Comparison of ENCODE assay signal across 21 cellular contexts in genomic region chr14:80844872-80845271, GRCh38.
DNase-seq lines count a peak whose midpoint lies in the region; ATAC-seq, FAIRE-seq and TF ChIP-seq lines count a peak whose summit lies in the region.
"Had no signal": no experiment of that assay in that cellular context is flagged by ENCODE, and none has a peak within 500 bp of the region (broad histone marks: within the 10 kb centered on the region; RNA-seq: fewer than 3 reads in every experiment).

No MANE protein-coding gene starts in this region.

- FAIRE-seq in GM19239 (lab: Jason Lieb, UNC): no peak
- FAIRE-seq: GM12892, RCC 7860 had no signal

- no peaks in the 10 kb centered on the region for H3K9me3 Mint-ChIP-seq in GM23338
- H3K9me3 Mint-ChIP-seq: CD8-positive, alpha-beta T cell had no signal

- no peak for DNase-seq in GM23338 (ENCODE audit: low spot score)
- no peak for DNase-seq in T-helper 17 cell
- peak; percentile 11 for DNase-seq in iris pigment epithelial cell (ENCODE audit: low read depth)
- DNase-seq in retinal pigment epithelial cell (ENCODE audit: low read depth): peak; percentile 13
- DNase-seq in GM19239 (ENCODE audit: insufficient read length, low spot score): no peak
- DNase-seq in stimulated activated CD4-positive, alpha-beta T cell treated with anti-CD3 and anti-CD28 coated beads, Interleukin-12 subunit alpha, Interleukin-12 subunit beta, amount 100 ng/mL, for 4 hours: no peak
- DNase-seq in NCI-H226: no peak
- DNase-seq: CD8-positive, alpha-beta T cell; DMS53; KBM-7; NCI-H1105 treated with DMSO at 0.1 percent for 48 hours; NCI-H1694; NCI-H2081 treated with DMSO at 0.1 percent for 48 hours; NCI-H748 treated with DMSO at 0.1 percent for 48 hours; NK-92 treated with Interleukin-12 subunit alpha and Interleukin-12 subunit beta, amount 100 ng/mL, for 24 hours; Right ventricle myocardium superior had no signal

- H3K4me2 ChIP-seq in GM23338: no peak overlapping the region
- H3K4me2 ChIP-seq: BLaER1 treated with 17β-estradiol and CSF1 and Interleukin-3, amounts not matched to agents 10 nM and 100 nM had no signal

- H3K36me3 Mint-ChIP-seq in GM23338 (ENCODE audit: low read depth): no peaks in the 10 kb centered on the region
- H3K36me3 Mint-ChIP-seq in T-helper 17 cell (ENCODE audit: low read depth): peaks cover 1% of the 10 kb centered on the region
- H3K36me3 Mint-ChIP-seq: CD8-positive, alpha-beta T cell had no signal

- H3K27me3 Mint-ChIP-seq in GM23338 (ENCODE audit: insufficient read depth, low read depth, poor library complexity) (no peaks in the 10 kb centered on the region), T-helper 17 cell (no peaks in the 10 kb centered on the region)

- H3K27me3 ChIP-seq in GM23338 (ENCODE audit: insufficient read depth): no peaks in the 10 kb centered on the region
- H3K27me3 ChIP-seq: BLaER1 treated with 17β-estradiol and CSF1 and Interleukin-3, amounts not matched to agents 10 nM and 100 nM had no signal

- no peaks in the 10 kb centered on the region for H3K79me2 ChIP-seq in GM23338 (replicated peaks; ENCODE audit: insufficient read depth)

- H3K4me3 Mint-ChIP-seq in GM23338: no peak overlapping the region
- H3K4me3 Mint-ChIP-seq in T-helper 17 cell: no peak overlapping the region
- H3K4me3 Mint-ChIP-seq: CD8-positive, alpha-beta T cell had no signal

- peaks cover 2% of the 10 kb centered on the region; the same call in 1 of the 3 replicates for H3K4me1 Mint-ChIP-seq in GM23338
- H3K4me1 Mint-ChIP-seq in T-helper 17 cell: peaks cover 2% of the 10 kb centered on the region

- no peaks in the 10 kb centered on the region for H3K4me1 ChIP-seq in GM23338 (ENCODE audit: insufficient read depth)
- H3K4me1 ChIP-seq: BLaER1 treated with 17β-estradiol and CSF1 and Interleukin-3, amounts not matched to agents 10 nM and 100 nM had no signal

- ATAC-seq in GM23338 (no peak), T-helper 17 cell (no peak)
- ATAC-seq: CD8-positive, alpha-beta T cell had no signal

- H3K4me3 ChIP-seq in GM23338 (no peak overlapping the region), retinal pigment epithelial cell (ENCODE audit: low read length) (no peak overlapping the region)
- H3K4me3 ChIP-seq: BLaER1 treated with 17β-estradiol and CSF1 and Interleukin-3, amounts not matched to agents 10 nM and 100 nM; HAP-1; SK-N-MC had no signal

- no peak overlapping the region for H3K27ac ChIP-seq in GM23338 (ENCODE audit: low read depth)
- H3K27ac ChIP-seq: BLaER1 treated with 17β-estradiol and CSF1 and Interleukin-3, amounts not matched to agents 10 nM and 100 nM; SK-N-MC had no signal

- H3K9me2 ChIP-seq in GM23338 (ENCODE audit: insufficient read depth): no peaks in the 10 kb centered on the region

- H3K27ac Mint-ChIP-seq in GM23338 (peak overlapping the region; percentile 89), T-helper 17 cell (peak overlapping the region; percentile 24)
- H3K27ac Mint-ChIP-seq: CD8-positive, alpha-beta T cell had no signal

- H2AFZ ChIP-seq in GM23338: no peak overlapping the region

- H3F3A ChIP-seq in GM23338 (replicated peaks; ENCODE audit: low read depth): no peaks in the 10 kb centered on the region

- TF ChIP-seq CTCF in GM23338 (conservative IDR thresholded peaks at IDR 0.05; ENCODE audit: low read depth in 2 of 2) (no peak), retinal pigment epithelial cell (conservative IDR thresholded peaks at IDR 0.05; ENCODE audit: low read depth, low read length) (no peak)

- no peaks in the 10 kb centered on the region for H3K36me3 ChIP-seq in GM23338 (ENCODE audit: insufficient read depth)
- H3K36me3 ChIP-seq: HAP-1 had no signal

- no peaks in the 10 kb centered on the region for H3K9me3 ChIP-seq in T-helper 17 cell (ENCODE audit: control insufficient read depth, low read length, poor library complexity, severe bottlenecking)
- H3K9me3 ChIP-seq: BLaER1 treated with 17β-estradiol and CSF1 and Interleukin-3, amounts not matched to agents 10 nM and 100 nM; HAP-1 had no signal

- no peaks in the 10 kb centered on the region for H4K20me1 ChIP-seq in GM23338 (replicated peaks; ENCODE audit: insufficient read depth)
- H4K20me1 ChIP-seq: BLaER1 treated with 17β-estradiol and CSF1 and Interleukin-3, amounts not matched to agents 10 nM and 100 nM had no signal

TF ChIP-seq in GM23338, 12 proteins besides CTCF, POLR2A, EP300 and RAD21 (continues in another document):
- no peak for TF ChIP-seq NANOG (IDR thresholded peaks at IDR 0.05; ENCODE audit: borderline replicate concordance)
- TF ChIP-seq, protein P1, sequence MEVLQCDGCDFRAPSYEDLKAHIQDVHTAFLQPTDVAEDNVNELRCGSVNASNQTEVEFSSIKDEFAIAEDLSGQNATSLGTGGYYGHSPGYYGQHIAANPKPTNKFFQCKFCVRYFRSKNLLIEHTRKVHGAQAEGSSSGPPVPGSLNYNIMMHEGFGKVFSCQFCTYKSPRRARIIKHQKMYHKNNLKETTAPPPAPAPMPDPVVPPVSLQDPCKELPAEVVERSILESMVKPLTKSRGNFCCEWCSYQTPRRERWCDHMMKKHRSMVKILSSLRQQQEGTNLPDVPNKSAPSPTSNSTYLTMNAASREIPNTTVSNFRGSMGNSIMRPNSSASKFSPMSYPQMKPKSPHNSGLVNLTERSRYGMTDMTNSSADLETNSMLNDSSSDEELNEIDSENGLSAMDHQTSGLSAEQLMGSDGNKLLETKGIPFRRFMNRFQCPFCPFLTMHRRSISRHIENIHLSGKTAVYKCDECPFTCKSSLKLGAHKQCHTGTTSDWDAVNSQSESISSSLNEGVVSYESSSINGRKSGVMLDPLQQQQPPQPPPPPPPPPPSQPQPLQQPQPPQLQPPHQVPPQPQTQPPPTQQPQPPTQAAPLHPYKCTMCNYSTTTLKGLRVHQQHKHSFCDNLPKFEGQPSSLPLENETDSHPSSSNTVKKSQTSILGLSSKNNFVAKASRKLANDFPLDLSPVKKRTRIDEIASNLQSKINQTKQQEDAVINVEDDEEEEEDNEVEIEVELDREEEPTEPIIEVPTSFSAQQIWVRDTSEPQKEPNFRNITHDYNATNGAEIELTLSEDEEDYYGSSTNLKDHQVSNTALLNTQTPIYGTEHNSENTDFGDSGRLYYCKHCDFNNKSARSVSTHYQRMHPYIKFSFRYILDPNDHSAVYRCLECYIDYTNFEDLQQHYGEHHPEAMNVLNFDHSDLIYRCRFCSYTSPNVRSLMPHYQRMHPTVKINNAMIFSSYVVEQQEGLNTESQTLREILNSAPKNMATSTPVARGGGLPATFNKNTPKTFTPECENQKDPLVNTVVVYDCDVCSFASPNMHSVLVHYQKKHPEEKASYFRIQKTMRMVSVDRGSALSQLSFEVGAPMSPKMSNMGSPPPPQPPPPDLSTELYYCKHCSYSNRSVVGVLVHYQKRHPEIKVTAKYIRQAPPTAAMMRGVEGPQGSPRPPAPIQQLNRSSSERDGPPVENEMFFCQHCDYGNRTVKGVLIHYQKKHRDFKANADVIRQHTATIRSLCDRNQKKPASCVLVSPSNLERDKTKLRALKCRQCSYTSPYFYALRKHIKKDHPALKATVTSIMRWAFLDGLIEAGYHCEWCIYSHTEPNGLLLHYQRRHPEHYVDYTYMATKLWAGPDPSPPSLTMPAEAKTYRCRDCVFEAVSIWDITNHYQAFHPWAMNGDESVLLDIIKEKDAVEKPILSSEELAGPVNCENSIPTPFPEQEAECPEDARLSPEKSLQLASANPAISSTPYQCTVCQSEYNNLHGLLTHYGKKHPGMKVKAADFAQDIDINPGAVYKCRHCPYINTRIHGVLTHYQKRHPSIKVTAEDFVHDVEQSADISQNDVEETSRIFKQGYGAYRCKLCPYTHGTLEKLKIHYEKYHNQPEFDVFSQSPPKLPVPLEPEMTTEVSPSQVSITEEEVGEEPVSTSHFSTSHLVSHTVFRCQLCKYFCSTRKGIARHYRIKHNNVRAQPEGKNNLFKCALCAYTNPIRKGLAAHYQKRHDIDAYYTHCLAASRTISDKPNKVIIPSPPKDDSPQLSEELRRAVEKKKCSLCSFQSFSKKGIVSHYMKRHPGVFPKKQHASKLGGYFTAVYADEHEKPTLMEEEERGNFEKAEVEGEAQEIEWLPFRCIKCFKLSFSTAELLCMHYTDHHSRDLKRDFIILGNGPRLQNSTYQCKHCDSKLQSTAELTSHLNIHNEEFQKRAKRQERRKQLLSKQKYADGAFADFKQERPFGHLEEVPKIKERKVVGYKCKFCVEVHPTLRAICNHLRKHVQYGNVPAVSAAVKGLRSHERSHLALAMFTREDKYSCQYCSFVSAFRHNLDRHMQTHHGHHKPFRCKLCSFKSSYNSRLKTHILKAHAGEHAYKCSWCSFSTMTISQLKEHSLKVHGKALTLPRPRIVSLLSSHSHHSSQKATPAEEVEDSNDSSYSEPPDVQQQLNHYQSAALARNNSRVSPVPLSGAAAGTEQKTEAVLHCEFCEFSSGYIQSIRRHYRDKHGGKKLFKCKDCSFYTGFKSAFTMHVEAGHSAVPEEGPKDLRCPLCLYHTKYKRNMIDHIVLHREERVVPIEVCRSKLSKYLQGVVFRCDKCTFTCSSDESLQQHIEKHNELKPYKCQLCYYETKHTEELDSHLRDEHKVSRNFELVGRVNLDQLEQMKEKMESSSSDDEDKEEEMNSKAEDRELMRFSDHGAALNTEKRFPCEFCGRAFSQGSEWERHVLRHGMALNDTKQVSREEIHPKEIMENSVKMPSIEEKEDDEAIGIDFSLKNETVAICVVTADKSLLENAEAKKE (CRISPR knock-in tag; IDR thresholded peaks at IDR 0.05): no peak
- TF ChIP-seq EZH2phosphoT487 (IDR thresholded peaks at IDR 0.05; ENCODE audit: unreplicated experiment): no peak
- TF ChIP-seq POLR2AphosphoS5 (IDR thresholded peaks at IDR 0.05; ENCODE audit: low read depth): no peak
- no peak for TF ChIP-seq ZNF331 (CRISPR knock-in tag; IDR thresholded peaks at IDR 0.05; ENCODE audit: low read depth)
- TF ChIP-seq ZNF114 (CRISPR knock-in tag; IDR thresholded peaks at IDR 0.05): no peak
- TF ChIP-seq, protein P2, sequence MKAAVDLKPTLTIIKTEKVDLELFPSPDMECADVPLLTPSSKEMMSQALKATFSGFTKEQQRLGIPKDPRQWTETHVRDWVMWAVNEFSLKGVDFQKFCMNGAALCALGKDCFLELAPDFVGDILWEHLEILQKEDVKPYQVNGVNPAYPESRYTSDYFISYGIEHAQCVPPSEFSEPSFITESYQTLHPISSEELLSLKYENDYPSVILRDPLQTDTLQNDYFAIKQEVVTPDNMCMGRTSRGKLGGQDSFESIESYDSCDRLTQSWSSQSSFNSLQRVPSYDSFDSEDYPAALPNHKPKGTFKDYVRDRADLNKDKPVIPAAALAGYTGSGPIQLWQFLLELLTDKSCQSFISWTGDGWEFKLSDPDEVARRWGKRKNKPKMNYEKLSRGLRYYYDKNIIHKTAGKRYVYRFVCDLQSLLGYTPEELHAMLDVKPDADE (IDR thresholded peaks at IDR 0.05): no peak
- no peak for TF ChIP-seq STAT1 (IDR thresholded peaks at IDR 0.05; ENCODE audit: unreplicated experiment)
- TF ChIP-seq EZH2 (IDR thresholded peaks at IDR 0.05; ENCODE audit: low read depth, unreplicated experiment): no peak
- no peak for TF ChIP-seq JUNB (IDR thresholded peaks at IDR 0.05; ENCODE audit: unreplicated experiment)

Comparison
In these comparisons a context has a peak if more than half of its experiments do, and no peak if none do; other contexts are left out.
1. DNase-seq: peak in iris pigment epithelial cell (single experiment) and retinal pigment epithelial cell (single experiment); none in GM23338 (single experiment), T-helper 17 cell (0 of 3), GM19239 (single experiment), stimulated activated CD4-positive, alpha-beta T cell treated with anti-CD3 and anti-CD28 coated beads, Interleukin-12 subunit alpha, Interleukin-12 subunit beta, amount 100 ng/mL, for 4 hours (single experiment) and NCI-H226 (single experiment).